In genomic region chr12:70724444-70724843, GRCh38 we compare ENCODE assay signal across 10 cellular contexts.
A peak's percentile ranks its signal among the peaks of the same experiment; 100 is the strongest.
DNase-seq lines count a peak whose midpoint lies in the region; ATAC-seq and TF ChIP-seq lines count a peak whose summit lies in the region.
"Had no signal": no experiment of that assay in that cellular context is flagged by ENCODE, and none has a peak within 500 bp of the region (broad histone marks: within the 10 kb centered on the region; RNA-seq: fewer than 3 reads in every experiment).

No MANE protein-coding gene starts in this region.

- RAD21 ChIA-PET in HCT116 (lab: Charles Lee; ENCODE audit: low non-redundant PET in 1 of 2, low total read pairs in 2 of 2, uncharacterized antibody in 2 of 2, unreplicated experiment in 2 of 2) = interaction anchor here in 1 of 2 experiments (1.0 kb wide), 1 partner anchor 134 kb away, joined by 3 read pairs; no protein-coding TSS in a partner anchor

- intact Hi-C loops in HCT116 (cut with micrococcal nuclease) (loop anchor here (10.0 kb wide), 1 partner anchor 1060 kb away; no protein-coding TSS in a partner anchor), tibial artery (cut with DNase I; ENCODE audit: low total_unique reads) (loop anchor here (10.0 kb wide), 1 partner anchor 850 kb away; no protein-coding TSS in a partner anchor)

- H3K9me2 ChIP-seq in HCT116 (ENCODE audit: insufficient read depth) = no peaks in the 10 kb centered on the region

- no peaks in the 10 kb centered on the region for H3K4me1 ChIP-seq in HCT116 (ENCODE audit: control insufficient read depth in 1 of 2, insufficient read depth in 2 of 2, low read length in 2 of 2)
- H3K4me1 ChIP-seq in RWPE2 (ENCODE audit: insufficient read depth, poor library complexity, severe bottlenecking) = no peaks in the 10 kb centered on the region
- H3K4me1 ChIP-seq in tibial artery = no peaks in the 10 kb centered on the region

- H3K79me2 ChIP-seq in HCT116 (ENCODE audit: insufficient read depth, low read length) = no peaks in the 10 kb centered on the region

- ATAC-seq in HCT116 = peak; percentile 90
- ATAC-seq in RWPE2 (ENCODE audit: low read depth) = no peak
- ATAC-seq in activated T-cell treated with anti-CD3 and anti-CD28 coated beads, Interleukin-2, amount 50 U/mL, for 4 hours = no peak
- ATAC-seq: naive thymus-derived CD8-positive, alpha-beta T cell had no signal

- H3K4me3 Mint-ChIP-seq in activated T-cell treated with anti-CD3 and anti-CD28 coated beads, Interleukin-2, amount 50 U/mL, for 4 hours = no peak overlapping the region
- H3K4me3 Mint-ChIP-seq: naive thymus-derived CD8-positive, alpha-beta T cell had no signal

- TF ChIP-seq RAD21 in HCT116 (IDR thresholded peaks at IDR 0.05; ENCODE audit: low read depth) = peak; percentile 43

- TF ChIP-seq POLR2A in HCT116 (IDR thresholded peaks at IDR 0.05; ENCODE audit: borderline replicate concordance, extremely low read depth, insufficient read depth, insufficient read length) = no peak

- peaks cover 5% of the 10 kb centered on the region for H3K4me1 Mint-ChIP-seq in activated T-cell treated with anti-CD3 and anti-CD28 coated beads, Interleukin-2, amount 50 U/mL, for 4 hours (ENCODE audit: low read depth)

- H3K9me3 Mint-ChIP-seq in activated T-cell treated with anti-CD3 and anti-CD28 coated beads, Interleukin-2, amount 50 U/mL, for 4 hours = no peaks in the 10 kb centered on the region
- H3K9me3 Mint-ChIP-seq: naive thymus-derived CD8-positive, alpha-beta T cell had no signal

- TF ChIP-seq CTCF in HCT116 (IDR thresholded peaks at IDR 0.05 in 2 of 3, conservative IDR thresholded peaks at IDR 0.05 in 1 of 3; ENCODE audit: borderline replicate concordance in 1 of 3, insufficient read depth in 1 of 3, low read depth in 2 of 3, low read length in 2 of 3) (peak; percentile 43 to 68 (median 60); a peak in 5 of 6 replicates), RWPE2 (IDR thresholded peaks at IDR 0.05; ENCODE audit: poor library complexity, severe bottlenecking) (peak; percentile 23), tibial artery (IDR thresholded peaks at IDR 0.05) (no peak)

- H3K36me3 ChIP-seq in HCT116 (ENCODE audit: control insufficient read depth in 1 of 2, insufficient read depth in 2 of 2, low read length in 2 of 2) (no peaks in the 10 kb centered on the region), RWPE2 (ENCODE audit: low read depth) (no peaks in the 10 kb centered on the region), tibial artery (no peaks in the 10 kb centered on the region)

- DNase-seq in ELR (ENCODE audit: low read depth) = peak; percentile 42
- peak; percentile 35 for DNase-seq in HCT116 (ENCODE audit: low read depth, low spot score)
- no peak for DNase-seq in RWPE2 (ENCODE audit: low spot score)
- DNase-seq in iris pigment epithelial cell (ENCODE audit: low read depth) = peak; percentile 36
- DNase-seq in T-helper 9 cell = no peak
- DNase-seq in tibial artery = no peak
- no peak for DNase-seq in stimulated activated CD4-positive, alpha-beta T cell treated with anti-CD3 and anti-CD28 coated beads, Interleukin-12 subunit alpha, Interleukin-12 subunit beta, amount 100 ng/mL, for 4 hours
- no peak for DNase-seq in activated T-cell treated with anti-CD3 and anti-CD28 coated beads, Interleukin-2, amount 50 U/mL, for 4 hours
- DNase-seq: activated T-cell treated with anti-CD3 and anti-CD28 coated beads for 4 hours; naive thymus-derived CD8-positive, alpha-beta T cell had no signal

- no peak overlapping the region for H3K4me3 ChIP-seq in HCT116 (replicated peaks in 1 of 2; ENCODE audit: low read depth in 1 of 2, low read length in 2 of 2)
- H3K4me3 ChIP-seq in RWPE2 (ENCODE audit: severe bottlenecking) = no peak overlapping the region
- no peak overlapping the region for H3K4me3 ChIP-seq in tibial artery

- no peak overlapping the region for H3K27ac ChIP-seq in HCT116 (ENCODE audit: low read depth, low read length)
- H3K27ac ChIP-seq in RWPE2 (ENCODE audit: poor library complexity, severe bottlenecking) = no peak overlapping the region
- H3K27ac ChIP-seq in tibial artery = no peak overlapping the region

- H3K27me3 ChIP-seq in HCT116 (ENCODE audit: insufficient read depth, low read length) (no peaks in the 10 kb centered on the region), RWPE2 (ENCODE audit: insufficient read depth, poor library complexity, severe bottlenecking) (no peaks in the 10 kb centered on the region), tibial artery (no peaks in the 10 kb centered on the region)

- peaks cover 2% of the 10 kb centered on the region for H3K27me3 Mint-ChIP-seq in activated T-cell treated with anti-CD3 and anti-CD28 coated beads, Interleukin-2, amount 50 U/mL, for 4 hours (ENCODE audit: low read depth)

- no TSS peak for BruUV-seq in HCT116 (replicated peaks; lab: Mats Ljungman, UMichigan)

- H4K20me1 ChIP-seq in HCT116 (ENCODE audit: insufficient read depth) = no peaks in the 10 kb centered on the region

- H3K36me3 Mint-ChIP-seq in activated T-cell treated with anti-CD3 and anti-CD28 coated beads, Interleukin-2, amount 50 U/mL, for 4 hours (ENCODE audit: insufficient read depth) = no peaks in the 10 kb centered on the region
- H3K36me3 Mint-ChIP-seq: naive thymus-derived CD8-positive, alpha-beta T cell had no signal

- CTCF ChIA-PET in HCT116 (lab: Charles Lee) = interaction anchor here (0.6 to 1.5 kb wide), 5 partner anchors 9 to 845 kb away, joined by 3 to 6 read pairs (median 3); no protein-coding TSS in a partner anchor

- H2AFZ ChIP-seq in HCT116 (ENCODE audit: low read depth, low read length, poor library complexity, severe bottlenecking) = no peak overlapping the region

- no peak overlapping the region for H3K9ac ChIP-seq in HCT116 (ENCODE audit: low read length)

- POLR2A ChIA-PET in HCT116 (lab: Charles Lee) = no interaction called here

- H3K4me2 ChIP-seq in HCT116 (ENCODE audit: low read length) = no peak overlapping the region

- H3K9me3 ChIP-seq in HCT116 (ENCODE audit: control insufficient read depth in 1 of 2, insufficient read depth in 1 of 2, low read depth in 1 of 2, low read length in 2 of 2) (no peaks in the 10 kb centered on the region), RWPE2 (ENCODE audit: severe bottlenecking) (no peaks in the 10 kb centered on the region), tibial artery (no peaks in the 10 kb centered on the region)

TF ChIP-seq in HCT116, 20 proteins besides CTCF, POLR2A, EP300 and RAD21:
- TF ChIP-seq CBX3 (IDR thresholded peaks at IDR 0.05; ENCODE audit: low read depth) (0 out of 2 replicates have a peak, but pooled peaks have one; percentile 14), TCF7L2 (IDR thresholded peaks at IDR 0.05; ENCODE audit: borderline replicate concordance, extremely low read depth, insufficient read depth, insufficient read length) (no peak)
- TF ChIP-seq, protein P1, sequence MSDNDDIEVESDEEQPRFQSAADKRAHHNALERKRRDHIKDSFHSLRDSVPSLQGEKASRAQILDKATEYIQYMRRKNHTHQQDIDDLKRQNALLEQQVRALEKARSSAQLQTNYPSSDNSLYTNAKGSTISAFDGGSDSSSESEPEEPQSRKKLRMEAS (IDR thresholded peaks at IDR 0.05) = 0 out of 2 replicates have a peak, but pooled peaks have one; percentile 16

Comparison
In these comparisons a context has a peak if more than half of its experiments do, and no peak if none do; other contexts are left out.
1. DNase-seq: peak in ELR (single experiment), HCT116 (single experiment) and iris pigment epithelial cell (single experiment); none in RWPE2 (single experiment), T-helper 9 cell (single experiment), tibial artery (0 of 2), stimulated activated CD4-positive, alpha-beta T cell treated with anti-CD3 and anti-CD28 coated beads, Interleukin-12 subunit alpha, Interleukin-12 subunit beta, amount 100 ng/mL, for 4 hours (single experiment) and activated T-cell treated with anti-CD3 and anti-CD28 coated beads, Interleukin-2, amount 50 U/mL, for 4 hours (single experiment).
2. CTCF ChIP-seq: peak in HCT116 (3 of 3) and RWPE2 (single experiment); none in tibial artery (0 of 2).